Comparison of ENCODE assay signal across 9 cellular contexts in genomic region chr7:137978464-137979237, GRCh38. TPM values are rescaled to one million over a fixed set of nuclear protein-coding genes. Genes with fewer than 3 reads are reported as not detected.
DNase-seq lines count a peak whose midpoint lies in the region; ATAC-seq and TF ChIP-seq lines count a peak whose summit lies in the region.
"Had no signal": no experiment of that assay in that cellular context is flagged by ENCODE, and none has a peak within 500 bp of the region (broad histone marks: within the 10 kb centered on the region; RNA-seq: fewer than 3 reads in every experiment).

No MANE protein-coding gene starts in this region.

- peaks cover 32% of the 10 kb centered on the region for H3K4me1 Mint-ChIP-seq in glutamatergic neuron (ENCODE audit: low read depth, unreplicated experiment)

- peak overlapping the region; percentile 40; the same call in 1 of the 2 replicates for H3K27ac ChIP-seq in VCaP

- peaks cover 20% of the 10 kb centered on the region for H3K36me3 Mint-ChIP-seq in glutamatergic neuron (ENCODE audit: unreplicated experiment)

- H3K9me3 Mint-ChIP-seq in glutamatergic neuron (ENCODE audit: unreplicated experiment): peaks cover 5% of the 10 kb centered on the region

- no peak overlapping the region for H3K4me3 ChIP-seq in retinal pigment epithelial cell (ENCODE audit: low read length)

- no peak overlapping the region for H3K4me3 Mint-ChIP-seq in glutamatergic neuron (ENCODE audit: unreplicated experiment)
- H3K4me3 Mint-ChIP-seq: dendritic cell treated with granulocyte-macrophage colony-stimulating factor and Interleukin-4, amounts not matched to agents 40 ng/mL and 50 ng/mL, for 4 days had no signal

- H3K27ac Mint-ChIP-seq in glutamatergic neuron (ENCODE audit: unreplicated experiment): peak overlapping the region; percentile 1
- H3K27ac Mint-ChIP-seq: dendritic cell treated with granulocyte-macrophage colony-stimulating factor and Interleukin-4, amounts not matched to agents 40 ng/mL and 50 ng/mL, for 4 days had no signal

- in situ Hi-C loops in KBM-7 (cut with MboI; ENCODE audit: low pct_unique_long_range_greater_than_20kb, low sequenced_read_pairs): no loop called here

- H3K27me3 Mint-ChIP-seq in glutamatergic neuron (ENCODE audit: unreplicated experiment): no peaks in the 10 kb centered on the region
- H3K27me3 Mint-ChIP-seq: dendritic cell treated with granulocyte-macrophage colony-stimulating factor and Interleukin-4, amounts not matched to agents 40 ng/mL and 50 ng/mL, for 4 days had no signal

- DNase-seq in EL (peak; percentile 98), glutamatergic neuron (no peak), retinal pigment epithelial cell (ENCODE audit: low read depth) (peak; percentile 89), activated gamma-delta T cell treated with Interleukin-2 at 50 U/mL for 16 hours (no peak), DMS153 treated with DMSO at 0.1 percent for 48 hours (lab: John Stamatoyannopoulos, UW; ENCODE audit: unreplicated experiment) (no peak), KBM-7 (no peak)

- TF ChIP-seq CTCF in VCaP (conservative IDR thresholded peaks at IDR 0.05) (no peak), glutamatergic neuron (IDR thresholded peaks at IDR 0.05; ENCODE audit: partially characterized antibody, unreplicated experiment) (no peak), retinal pigment epithelial cell (conservative IDR thresholded peaks at IDR 0.05; ENCODE audit: low read depth, low read length) (no peak)

- ATAC-seq in activated CD4-positive, CD25-positive, alpha-beta regulatory T cell treated with anti-CD3 and anti-CD28 coated beads, Interleukin-2, amount 50 U/mL, for 24 hours: no peak

RNA-seq across cellular contexts. Expression of gene CREB3L2, which starts 23.2 kb away (rescaled TPM):
- 45.4 TPM for total RNA-seq in glutamatergic neuron (ENCODE audit: unreplicated experiment)

Comparison
In these comparisons a context has a peak if more than half of its experiments do, and no peak if none do; other contexts are left out.
1. DNase-seq: peak in EL (single experiment) and retinal pigment epithelial cell (single experiment); none in glutamatergic neuron (single experiment), activated gamma-delta T cell treated with Interleukin-2 at 50 U/mL for 16 hours (single experiment), DMS153 treated with DMSO at 0.1 percent for 48 hours (single experiment) and KBM-7 (single experiment).